Comparison of ENCODE assay signal across 1 cellular context in the genomic region with DNA sequence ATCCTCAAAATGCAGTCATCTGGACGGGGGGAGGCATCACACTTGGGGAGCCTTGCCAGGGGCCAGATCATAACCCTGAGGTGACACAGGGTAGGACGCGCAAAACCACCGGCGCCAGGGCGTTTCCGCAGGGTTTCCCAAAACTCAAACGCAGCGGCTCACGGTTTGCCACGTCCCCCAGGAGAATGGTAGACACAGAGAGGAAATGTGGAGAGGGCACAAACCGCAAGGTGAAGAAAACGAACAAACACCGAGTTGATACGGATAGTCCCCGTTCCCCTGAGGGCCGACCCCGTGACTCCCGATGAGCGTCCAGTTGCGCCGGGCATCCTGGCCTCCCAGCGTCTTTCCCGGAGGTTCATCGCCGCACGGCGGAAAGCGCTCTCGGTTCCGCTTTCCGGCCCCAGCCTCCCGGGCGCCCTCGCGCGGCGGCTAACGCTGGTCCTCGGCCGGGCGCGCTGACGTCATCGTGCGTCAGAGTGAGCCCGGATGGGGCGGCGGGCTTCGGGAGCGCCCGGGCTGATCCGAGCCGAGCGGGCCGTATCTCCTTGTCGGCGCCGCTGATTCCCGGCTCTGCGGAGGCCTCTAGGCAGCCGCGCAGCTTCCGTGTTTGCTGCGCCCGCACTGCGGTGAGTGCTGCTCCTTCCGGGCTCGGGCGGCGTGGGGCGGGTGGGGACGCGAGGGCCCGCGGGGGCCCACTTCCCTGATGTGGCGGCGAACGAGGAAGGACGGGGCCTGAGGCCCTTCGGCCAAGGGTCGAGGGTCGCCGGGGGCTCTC.
TF ChIP-seq lines count a peak whose summit lies in the region.

A gene (plus strand): TSS at position 467 of the 778 bp plus-strand sequence. CDS start 2,641 bp downstream, outside the sequence.

TF ChIP-seq in HepG2, 621 proteins besides CTCF, POLR2A, EP300 and RAD21 (continued from another document and continues in another):
- TF ChIP-seq BCL6 (CRISPR knock-in tag; IDR thresholded peaks at IDR 0.05), result peak; percentile 40; the same call in 1 of the 2 replicates
- TF ChIP-seq ZNF772 (CRISPR knock-in tag; IDR thresholded peaks at IDR 0.05), result peak; percentile 65; the same call in 1 of the 2 replicates
- TF ChIP-seq, protein P1, sequence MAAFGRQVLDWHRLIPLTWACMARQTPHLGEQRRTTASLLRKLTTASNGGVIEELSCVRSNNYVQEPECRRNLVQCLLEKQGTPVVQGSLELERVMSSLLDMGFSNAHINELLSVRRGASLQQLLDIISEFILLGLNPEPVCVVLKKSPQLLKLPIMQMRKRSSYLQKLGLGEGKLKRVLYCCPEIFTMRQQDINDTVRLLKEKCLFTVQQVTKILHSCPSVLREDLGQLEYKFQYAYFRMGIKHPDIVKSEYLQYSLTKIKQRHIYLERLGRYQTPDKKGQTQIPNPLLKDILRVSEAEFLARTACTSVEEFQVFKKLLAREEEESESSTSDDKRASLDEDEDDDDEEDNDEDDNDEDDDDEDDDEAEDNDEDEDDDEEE (CRISPR knock-in tag; IDR thresholded peaks at IDR 0.05), result no peak
- TF ChIP-seq SMC3 (IDR thresholded peaks at IDR 0.05; ENCODE audit: low read length), result 0 out of 2 replicates have a peak, but pooled peaks have one; percentile 2
- no peak for TF ChIP-seq ZNF841 (CRISPR knock-in tag; IDR thresholded peaks at IDR 0.05; ENCODE audit: borderline replicate concordance)
- TF ChIP-seq SRSF1 (optimal IDR thresholded peaks at IDR 0.05; ENCODE audit: low read depth, low read length), result no peak
- no peak for TF ChIP-seq FOXM1 (CRISPR knock-in tag; IDR thresholded peaks at IDR 0.05)
- TF ChIP-seq FOXP1 (IDR thresholded peaks at IDR 0.05), result no peak
- no peak for TF ChIP-seq FOXP1 (CRISPR knock-in tag; IDR thresholded peaks at IDR 0.05)
- TF ChIP-seq JARID2 (CRISPR knock-in tag; IDR thresholded peaks at IDR 0.05; ENCODE audit: insufficient replicate concordance), result peak; percentile 40
- peak; percentile 81 for TF ChIP-seq SAP130 (CRISPR knock-in tag; IDR thresholded peaks at IDR 0.05; ENCODE audit: low read depth)
- TF ChIP-seq, protein P2, sequence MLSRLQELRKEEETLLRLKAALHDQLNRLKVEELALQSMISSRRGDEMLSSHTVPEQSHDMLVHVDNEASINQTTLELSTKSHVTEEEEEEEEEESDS (CRISPR knock-in tag; IDR thresholded peaks at IDR 0.05; ENCODE audit: borderline replicate concordance), result 0 out of 2 replicates have a peak, but pooled peaks have one; percentile 46
- no peak for TF ChIP-seq ZNF382 (CRISPR knock-in tag; IDR thresholded peaks at IDR 0.05; ENCODE audit: borderline replicate concordance)
- TF ChIP-seq RXRB (CRISPR knock-in tag; IDR thresholded peaks at IDR 0.05; ENCODE audit: borderline replicate concordance), result 0 out of 2 replicates have a peak, but pooled peaks have one; percentile 48
- no peak for TF ChIP-seq PLRG1 (conservative IDR thresholded peaks at IDR 0.05)
- TF ChIP-seq KDM2A (CRISPR knock-in tag; IDR thresholded peaks at IDR 0.05; ENCODE audit: borderline replicate concordance, low read depth), result peak; percentile 96
- no peak for TF ChIP-seq ZNF235 (CRISPR knock-in tag; IDR thresholded peaks at IDR 0.05; ENCODE audit: borderline replicate concordance)
- TF ChIP-seq HMG20B (CRISPR knock-in tag; conservative IDR thresholded peaks at IDR 0.05), result no peak
- TF ChIP-seq, protein P3, sequence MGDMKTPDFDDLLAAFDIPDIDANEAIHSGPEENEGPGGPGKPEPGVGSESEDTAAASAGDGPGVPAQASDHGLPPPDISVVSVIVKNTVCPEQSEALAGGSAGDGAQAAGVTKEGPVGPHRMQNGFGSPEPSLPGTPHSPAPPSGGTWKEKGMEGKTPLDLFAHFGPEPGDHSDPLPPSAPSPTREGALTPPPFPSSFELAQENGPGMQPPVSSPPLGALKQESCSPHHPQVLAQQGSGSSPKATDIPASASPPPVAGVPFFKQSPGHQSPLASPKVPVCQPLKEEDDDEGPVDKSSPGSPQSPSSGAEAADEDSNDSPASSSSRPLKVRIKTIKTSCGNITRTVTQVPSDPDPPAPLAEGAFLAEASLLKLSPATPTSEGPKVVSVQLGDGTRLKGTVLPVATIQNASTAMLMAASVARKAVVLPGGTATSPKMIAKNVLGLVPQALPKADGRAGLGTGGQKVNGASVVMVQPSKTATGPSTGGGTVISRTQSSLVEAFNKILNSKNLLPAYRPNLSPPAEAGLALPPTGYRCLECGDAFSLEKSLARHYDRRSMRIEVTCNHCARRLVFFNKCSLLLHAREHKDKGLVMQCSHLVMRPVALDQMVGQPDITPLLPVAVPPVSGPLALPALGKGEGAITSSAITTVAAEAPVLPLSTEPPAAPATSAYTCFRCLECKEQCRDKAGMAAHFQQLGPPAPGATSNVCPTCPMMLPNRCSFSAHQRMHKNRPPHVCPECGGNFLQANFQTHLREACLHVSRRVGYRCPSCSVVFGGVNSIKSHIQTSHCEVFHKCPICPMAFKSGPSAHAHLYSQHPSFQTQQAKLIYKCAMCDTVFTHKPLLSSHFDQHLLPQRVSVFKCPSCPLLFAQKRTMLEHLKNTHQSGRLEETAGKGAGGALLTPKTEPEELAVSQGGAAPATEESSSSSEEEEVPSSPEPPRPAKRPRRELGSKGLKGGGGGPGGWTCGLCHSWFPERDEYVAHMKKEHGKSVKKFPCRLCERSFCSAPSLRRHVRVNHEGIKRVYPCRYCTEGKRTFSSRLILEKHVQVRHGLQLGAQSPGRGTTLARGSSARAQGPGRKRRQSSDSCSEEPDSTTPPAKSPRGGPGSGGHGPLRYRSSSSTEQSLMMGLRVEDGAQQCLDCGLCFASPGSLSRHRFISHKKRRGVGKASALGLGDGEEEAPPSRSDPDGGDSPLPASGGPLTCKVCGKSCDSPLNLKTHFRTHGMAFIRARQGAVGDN (CRISPR knock-in tag; IDR thresholded peaks at IDR 0.05), result peak; percentile 98
- TF ChIP-seq, protein P4, sequence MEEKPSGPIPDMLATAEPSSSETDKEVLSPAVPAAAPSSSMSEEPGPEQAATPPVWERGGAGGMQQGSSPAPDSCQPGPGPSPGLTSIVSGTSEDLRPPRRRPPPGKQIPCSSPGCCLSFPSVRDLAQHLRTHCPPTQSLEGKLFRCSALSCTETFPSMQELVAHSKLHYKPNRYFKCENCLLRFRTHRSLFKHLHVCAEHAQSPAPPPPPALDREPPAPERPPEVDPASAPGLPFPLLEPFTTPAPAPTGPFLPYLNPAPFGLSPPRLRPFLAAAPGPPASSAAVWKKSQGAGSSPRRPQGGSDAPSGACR (CRISPR knock-in tag; IDR thresholded peaks at IDR 0.05), result no peak; the same call in 1 of the 2 replicates
- TF ChIP-seq ZNF563 (CRISPR knock-in tag; IDR thresholded peaks at IDR 0.05), result peak; percentile 93
- TF ChIP-seq, protein P5, sequence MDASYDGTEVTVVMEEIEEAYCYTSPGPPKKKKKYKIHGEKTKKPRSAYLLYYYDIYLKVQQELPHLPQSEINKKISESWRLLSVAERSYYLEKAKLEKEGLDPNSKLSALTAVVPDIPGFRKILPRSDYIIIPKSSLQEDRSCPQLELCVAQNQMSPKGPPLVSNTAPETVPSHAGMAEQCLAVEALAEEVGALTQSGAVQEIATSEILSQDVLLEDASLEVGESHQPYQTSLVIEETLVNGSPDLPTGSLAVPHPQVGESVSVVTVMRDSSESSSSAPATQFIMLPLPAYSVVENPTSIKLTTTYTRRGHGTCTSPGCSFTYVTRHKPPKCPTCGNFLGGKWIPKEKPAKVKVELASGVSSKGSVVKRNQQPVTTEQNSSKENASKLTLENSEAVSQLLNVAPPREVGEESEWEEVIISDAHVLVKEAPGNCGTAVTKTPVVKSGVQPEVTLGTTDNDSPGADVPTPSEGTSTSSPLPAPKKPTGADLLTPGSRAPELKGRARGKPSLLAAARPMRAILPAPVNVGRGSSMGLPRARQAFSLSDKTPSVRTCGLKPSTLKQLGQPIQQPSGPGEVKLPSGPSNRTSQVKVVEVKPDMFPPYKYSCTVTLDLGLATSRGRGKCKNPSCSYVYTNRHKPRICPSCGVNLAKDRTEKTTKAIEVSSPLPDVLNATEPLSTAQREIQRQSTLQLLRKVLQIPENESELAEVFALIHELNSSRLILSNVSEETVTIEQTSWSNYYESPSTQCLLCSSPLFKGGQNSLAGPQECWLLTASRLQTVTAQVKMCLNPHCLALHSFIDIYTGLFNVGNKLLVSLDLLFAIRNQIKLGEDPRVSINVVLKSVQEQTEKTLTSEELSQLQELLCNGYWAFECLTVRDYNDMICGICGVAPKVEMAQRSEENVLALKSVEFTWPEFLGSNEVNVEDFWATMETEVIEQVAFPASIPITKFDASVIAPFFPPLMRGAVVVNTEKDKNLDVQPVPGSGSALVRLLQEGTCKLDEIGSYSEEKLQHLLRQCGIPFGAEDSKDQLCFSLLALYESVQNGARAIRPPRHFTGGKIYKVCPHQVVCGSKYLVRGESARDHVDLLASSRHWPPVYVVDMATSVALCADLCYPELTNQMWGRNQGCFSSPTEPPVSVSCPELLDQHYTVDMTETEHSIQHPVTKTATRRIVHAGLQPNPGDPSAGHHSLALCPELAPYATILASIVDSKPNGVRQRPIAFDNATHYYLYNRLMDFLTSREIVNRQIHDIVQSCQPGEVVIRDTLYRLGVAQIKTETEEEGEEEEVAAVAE (CRISPR knock-in tag; IDR thresholded peaks at IDR 0.05; ENCODE audit: borderline replicate concordance), result no peak
- TF ChIP-seq MXD4 (CRISPR knock-in tag; IDR thresholded peaks at IDR 0.05), result 0 out of 2 replicates have a peak, but pooled peaks have one; percentile 20
- TF ChIP-seq, protein P6, sequence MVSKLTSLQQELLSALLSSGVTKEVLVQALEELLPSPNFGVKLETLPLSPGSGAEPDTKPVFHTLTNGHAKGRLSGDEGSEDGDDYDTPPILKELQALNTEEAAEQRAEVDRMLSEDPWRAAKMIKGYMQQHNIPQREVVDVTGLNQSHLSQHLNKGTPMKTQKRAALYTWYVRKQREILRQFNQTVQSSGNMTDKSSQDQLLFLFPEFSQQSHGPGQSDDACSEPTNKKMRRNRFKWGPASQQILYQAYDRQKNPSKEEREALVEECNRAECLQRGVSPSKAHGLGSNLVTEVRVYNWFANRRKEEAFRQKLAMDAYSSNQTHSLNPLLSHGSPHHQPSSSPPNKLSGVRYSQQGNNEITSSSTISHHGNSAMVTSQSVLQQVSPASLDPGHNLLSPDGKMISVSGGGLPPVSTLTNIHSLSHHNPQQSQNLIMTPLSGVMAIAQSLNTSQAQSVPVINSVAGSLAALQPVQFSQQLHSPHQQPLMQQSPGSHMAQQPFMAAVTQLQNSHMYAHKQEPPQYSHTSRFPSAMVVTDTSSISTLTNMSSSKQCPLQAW (CRISPR knock-in tag; IDR thresholded peaks at IDR 0.05), result peak; percentile 65; the same call in 1 of the 2 replicates
- no peak for TF ChIP-seq RFX3 (CRISPR knock-in tag; IDR thresholded peaks at IDR 0.05)
- TF ChIP-seq KDM4B (CRISPR knock-in tag; IDR thresholded peaks at IDR 0.05), result 0 out of 2 replicates have a peak, but pooled peaks have one; percentile 44
- no peak for TF ChIP-seq MBD4 (IDR thresholded peaks at IDR 0.05; ENCODE audit: borderline replicate concordance, low read length)
- TF ChIP-seq, protein P7, sequence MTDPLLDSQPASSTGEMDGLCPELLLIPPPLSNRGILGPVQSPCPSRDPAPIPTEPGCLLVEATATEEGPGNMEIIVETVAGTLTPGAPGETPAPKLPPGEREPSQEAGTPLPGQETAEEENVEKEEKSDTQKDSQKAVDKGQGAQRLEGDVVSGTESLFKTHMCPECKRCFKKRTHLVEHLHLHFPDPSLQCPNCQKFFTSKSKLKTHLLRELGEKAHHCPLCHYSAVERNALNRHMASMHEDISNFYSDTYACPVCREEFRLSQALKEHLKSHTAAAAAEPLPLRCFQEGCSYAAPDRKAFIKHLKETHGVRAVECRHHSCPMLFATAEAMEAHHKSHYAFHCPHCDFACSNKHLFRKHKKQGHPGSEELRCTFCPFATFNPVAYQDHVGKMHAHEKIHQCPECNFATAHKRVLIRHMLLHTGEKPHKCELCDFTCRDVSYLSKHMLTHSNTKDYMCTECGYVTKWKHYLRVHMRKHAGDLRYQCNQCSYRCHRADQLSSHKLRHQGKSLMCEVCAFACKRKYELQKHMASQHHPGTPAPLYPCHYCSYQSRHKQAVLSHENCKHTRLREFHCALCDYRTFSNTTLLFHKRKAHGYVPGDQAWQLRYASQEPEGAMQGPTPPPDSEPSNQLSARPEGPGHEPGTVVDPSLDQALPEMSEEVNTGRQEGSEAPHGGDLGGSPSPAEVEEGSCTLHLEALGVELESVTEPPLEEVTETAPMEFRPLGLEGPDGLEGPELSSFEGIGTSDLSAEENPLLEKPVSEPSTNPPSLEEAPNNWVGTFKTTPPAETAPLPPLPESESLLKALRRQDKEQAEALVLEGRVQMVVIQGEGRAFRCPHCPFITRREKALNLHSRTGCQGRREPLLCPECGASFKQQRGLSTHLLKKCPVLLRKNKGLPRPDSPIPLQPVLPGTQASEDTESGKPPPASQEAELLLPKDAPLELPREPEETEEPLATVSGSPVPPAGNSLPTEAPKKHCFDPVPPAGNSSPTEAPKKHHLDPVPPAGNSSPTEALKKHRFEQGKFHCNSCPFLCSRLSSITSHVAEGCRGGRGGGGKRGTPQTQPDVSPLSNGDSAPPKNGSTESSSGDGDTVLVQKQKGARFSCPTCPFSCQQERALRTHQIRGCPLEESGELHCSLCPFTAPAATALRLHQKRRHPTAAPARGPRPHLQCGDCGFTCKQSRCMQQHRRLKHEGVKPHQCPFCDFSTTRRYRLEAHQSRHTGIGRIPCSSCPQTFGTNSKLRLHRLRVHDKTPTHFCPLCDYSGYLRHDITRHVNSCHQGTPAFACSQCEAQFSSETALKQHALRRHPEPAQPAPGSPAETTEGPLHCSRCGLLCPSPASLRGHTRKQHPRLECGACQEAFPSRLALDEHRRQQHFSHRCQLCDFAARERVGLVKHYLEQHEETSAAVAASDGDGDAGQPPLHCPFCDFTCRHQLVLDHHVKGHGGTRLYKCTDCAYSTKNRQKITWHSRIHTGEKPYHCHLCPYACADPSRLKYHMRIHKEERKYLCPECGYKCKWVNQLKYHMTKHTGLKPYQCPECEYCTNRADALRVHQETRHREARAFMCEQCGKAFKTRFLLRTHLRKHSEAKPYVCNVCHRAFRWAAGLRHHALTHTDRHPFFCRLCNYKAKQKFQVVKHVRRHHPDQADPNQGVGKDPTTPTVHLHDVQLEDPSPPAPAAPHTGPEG (CRISPR knock-in tag; IDR thresholded peaks at IDR 0.05), result peak; percentile 96
- TF ChIP-seq MXI1 (IDR thresholded peaks at IDR 0.05; ENCODE audit: borderline replicate concordance, low read depth, low read length), result peak; percentile 71; the same call in 2 of the 3 replicates
- TF ChIP-seq POLR2G (IDR thresholded peaks at IDR 0.05; ENCODE audit: low read depth, low read length), result peak; percentile 84
- TF ChIP-seq RBM39 (IDR thresholded peaks at IDR 0.05; ENCODE audit: low read depth, low read length, poor library complexity, severe bottlenecking), result peak; percentile 96
- TF ChIP-seq KDM5B (CRISPR knock-in tag; IDR thresholded peaks at IDR 0.05; ENCODE audit: borderline replicate concordance), result peak; percentile 96
- TF ChIP-seq PAF1 (CRISPR knock-in tag; IDR thresholded peaks at IDR 0.05), result no peak
- no peak for TF ChIP-seq ZNF296 (CRISPR knock-in tag; conservative IDR thresholded peaks at IDR 0.05)
